In the genomic region with DNA sequence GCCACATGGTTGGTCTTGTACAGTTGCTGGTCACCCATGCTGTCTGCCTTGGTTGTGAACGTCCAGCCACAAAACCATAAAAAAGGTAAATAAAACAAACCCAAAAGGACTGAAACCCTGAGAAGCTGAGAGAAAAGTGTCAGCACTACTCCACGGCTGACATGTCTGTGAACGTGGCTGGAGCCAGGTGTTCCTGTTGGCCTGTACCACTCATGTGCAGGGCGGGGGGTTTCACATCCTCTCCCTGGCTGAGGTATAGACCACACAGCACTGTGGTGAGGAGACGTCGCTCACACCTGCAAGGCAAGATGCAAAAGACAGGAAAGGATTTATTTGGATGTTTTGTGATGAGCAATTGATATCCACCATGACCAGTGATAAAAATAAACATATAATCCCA, we compare ENCODE assay signal across 12 cellular contexts. TPM values are rescaled to one million over a fixed set of nuclear protein-coding genes. Genes with fewer than 3 reads are reported as not detected.
DNase-seq lines count a peak whose midpoint lies in the region; ATAC-seq and TF ChIP-seq lines count a peak whose summit lies in the region.
"Had no signal": no experiment of that assay in that cellular context is flagged by ENCODE, and none has a peak within 500 bp of the region (broad histone marks: within the 10 kb centered on the region; RNA-seq: fewer than 3 reads in every experiment).

No MANE protein-coding gene starts in this region.

- WGBS in right lobe of liver (ENCODE audit: insufficient coverage, low coverage, low lambda C conversion rate, missing lambda C conversion rate): 59% methylated on average over 6 of the region's 6 CpGs
- WGBS in SK-N-SH (ENCODE audit: low lambda C conversion rate): 92% methylated on average over 3 of the region's 6 CpGs

- H3K4me3 Mint-ChIP-seq in activated CD4-positive, alpha-beta T cell treated with anti-CD3 and anti-CD28 coated beads, Interleukin-2, amount 10 ng/mL, durations not matched to agents 24 days and 14 days: no peak overlapping the region
- H3K4me3 Mint-ChIP-seq in stimulated activated naive B cell treated with anti-CD40 and anti-IgM and Interleukin-4, amounts not matched to agents 10 μg/mL and 1 μg/mL and 100 μg/mL, for 72 hours: no peak overlapping the region

- intact Hi-C loops in activated CD4-positive, alpha-beta T cell treated with anti-CD3 and anti-CD28 coated beads, Interleukin-2, amount 10 ng/mL, durations not matched to agents 24 days and 14 days (cut with micrococcal nuclease): no loop called here
- intact Hi-C loops in right lobe of liver (cut with DNase I): no loop called here

- H3K79me2 ChIP-seq in SK-N-SH (ENCODE audit: insufficient read depth): no peaks in the 10 kb centered on the region

- no peak for TF ChIP-seq CTCF in right lobe of liver (IDR thresholded peaks at IDR 0.05)
- TF ChIP-seq CTCF in SK-N-SH (IDR thresholded peaks at IDR 0.05): no peak

- no peaks in the 10 kb centered on the region for H3K9me3 ChIP-seq in right lobe of liver
- H3K9me3 ChIP-seq in SK-N-SH: no peaks in the 10 kb centered on the region
- H3K9me3 ChIP-seq: A549, thyroid gland had no signal

- no peak overlapping the region for H2AFZ ChIP-seq in SK-N-SH (ENCODE audit: low read depth)

- TF ChIP-seq POLR2A in right lobe of liver (IDR thresholded peaks at IDR 0.05): no peak

- POLR2A ChIA-PET in SK-N-SH (lab: Yijun Ruan, JAX): no interaction called here

- H3K4me1 ChIP-seq in right lobe of liver (no peaks in the 10 kb centered on the region), SK-N-SH (ENCODE audit: control insufficient read depth in 1 of 2, insufficient read depth in 2 of 2, low read depth in 1 of 2, low read length in 1 of 2) (no peaks in the 10 kb centered on the region; a peak in 1 of 4 replicates)
- H3K4me1 ChIP-seq: A549, thyroid gland had no signal

- no peak for TF ChIP-seq EP300 in SK-N-SH (IDR thresholded peaks at IDR 0.05; ENCODE audit: borderline replicate concordance in 1 of 2, low read depth in 1 of 2, low read length in 1 of 2)

- no peaks in the 10 kb centered on the region for H3F3A ChIP-seq in SK-N-SH (replicated peaks; ENCODE audit: insufficient read depth)

- no peaks in the 10 kb centered on the region for H3K27me3 ChIP-seq in right lobe of liver
- H3K27me3 ChIP-seq in SK-N-SH (ENCODE audit: insufficient read depth): no peaks in the 10 kb centered on the region
- H3K27me3 ChIP-seq: thyroid gland had no signal

- no peak overlapping the region for H3K27ac Mint-ChIP-seq in activated CD4-positive, alpha-beta T cell treated with anti-CD3 and anti-CD28 coated beads, Interleukin-2, amount 10 ng/mL, durations not matched to agents 24 days and 14 days
- H3K27ac Mint-ChIP-seq in stimulated activated naive B cell treated with anti-CD40 and anti-IgM and Interleukin-4, amounts not matched to agents 10 μg/mL and 1 μg/mL and 100 μg/mL, for 72 hours: no peak overlapping the region

- no peak overlapping the region for H3K9ac ChIP-seq in SK-N-SH

- H4K20me1 ChIP-seq in SK-N-SH (ENCODE audit: insufficient read depth): no peaks in the 10 kb centered on the region

- H3K27me3 Mint-ChIP-seq in activated CD4-positive, alpha-beta T cell treated with anti-CD3 and anti-CD28 coated beads, Interleukin-2, amount 10 ng/mL, durations not matched to agents 24 days and 14 days: no peaks in the 10 kb centered on the region
- H3K27me3 Mint-ChIP-seq in stimulated activated naive B cell treated with anti-CD40 and anti-IgM and Interleukin-4, amounts not matched to agents 10 μg/mL and 1 μg/mL and 100 μg/mL, for 72 hours: peaks cover 0 to 3% of the 10 kb centered on the region in 2 donors

- H3K4me2 ChIP-seq in SK-N-SH: no peak overlapping the region
- H3K4me2 ChIP-seq: A549 had no signal

- H3K4me1 Mint-ChIP-seq in activated CD4-positive, alpha-beta T cell treated with anti-CD3 and anti-CD28 coated beads, Interleukin-2, amount 10 ng/mL, durations not matched to agents 24 days and 14 days: peaks cover 17% of the 10 kb centered on the region
- H3K4me1 Mint-ChIP-seq in stimulated activated naive B cell treated with anti-CD40 and anti-IgM and Interleukin-4, amounts not matched to agents 10 μg/mL and 1 μg/mL and 100 μg/mL, for 72 hours: peaks cover 8 to 9% of the 10 kb centered on the region in 2 donors

- H3K4me3 ChIP-seq in Jurkat, Clone E6-1 (ENCODE audit: low read length): no peak overlapping the region; the same call in 1 of the 2 replicates
- H3K4me3 ChIP-seq in right lobe of liver (no peak overlapping the region), SK-N-SH (ENCODE audit: low read depth in 2 of 2, low read length in 1 of 2) (no peak overlapping the region)
- H3K4me3 ChIP-seq: A549, thyroid gland had no signal

- no peaks in the 10 kb centered on the region for H3K9me3 Mint-ChIP-seq in activated CD4-positive, alpha-beta T cell treated with anti-CD3 and anti-CD28 coated beads, Interleukin-2, amount 10 ng/mL, durations not matched to agents 24 days and 14 days
- no peaks in the 10 kb centered on the region for H3K9me3 Mint-ChIP-seq in stimulated activated naive B cell treated with anti-CD40 and anti-IgM and Interleukin-4, amounts not matched to agents 10 μg/mL and 1 μg/mL and 100 μg/mL, for 72 hours

- no peaks in the 10 kb centered on the region for H3K9me2 ChIP-seq in SK-N-SH

- ATAC-seq in HG02623 (IDR thresholded peaks at IDR 0.05; ENCODE audit: unreplicated experiment): peak; percentile 85
- ATAC-seq in stimulated activated naive B cell treated with anti-CD40 and anti-IgM and Interleukin-4, amounts not matched to agents 10 μg/mL and 1 μg/mL and 100 μg/mL, for 72 hours (replicated peaks): peak; percentile 97 to 98
- no peak for ATAC-seq in right lobe of liver
- ATAC-seq: A549 had no signal

- H3K36me3 Mint-ChIP-seq in activated CD4-positive, alpha-beta T cell treated with anti-CD3 and anti-CD28 coated beads, Interleukin-2, amount 10 ng/mL, durations not matched to agents 24 days and 14 days (ENCODE audit: low read depth): peaks cover 26% of the 10 kb centered on the region
- H3K36me3 Mint-ChIP-seq in stimulated activated naive B cell treated with anti-CD40 and anti-IgM and Interleukin-4, amounts not matched to agents 10 μg/mL and 1 μg/mL and 100 μg/mL, for 72 hours: peaks cover 4 to 5% of the 10 kb centered on the region in 2 donors

- no peaks in the 10 kb centered on the region for H3K36me3 ChIP-seq in right lobe of liver
- peaks cover 0 to 6% of the 10 kb centered on the region in 2 experiments for H3K36me3 ChIP-seq in SK-N-SH (replicated peaks in 1 of 2; ENCODE audit: control insufficient read depth in 1 of 2, insufficient read depth in 2 of 2, low read length in 1 of 2)
- H3K36me3 ChIP-seq: thyroid gland had no signal

- CTCF ChIA-PET in SK-N-SH (lab: Yijun Ruan, JAX): interaction anchor here (0.8 kb wide), 1 partner anchor 9 kb away, joined by 4 read pairs; no protein-coding TSS in a partner anchor

- peak; percentile 69 for DNase-seq in activated CD4-positive, alpha-beta T cell treated with anti-CD3 and anti-CD28 coated beads, Interleukin-2, amount 10 ng/mL, durations not matched to agents 24 days and 14 days
- no peak for DNase-seq in activated CD4-positive, alpha-beta T cell treated with anti-CD3 and anti-CD28 coated beads for 4 hours
- peak; percentile 90 for DNase-seq in Jurkat, Clone E6-1 (ENCODE audit: low read depth, low spot score)
- peak; percentile 53 for DNase-seq in stimulated activated naive B cell treated with anti-CD40 and anti-IgM and Interleukin-4, amounts not matched to agents 10 μg/mL and 1 μg/mL and 100 μg/mL, for 72 hours
- no peak for DNase-seq in NCI-H1694 (lab: John Stamatoyannopoulos, UW)
- no peak for DNase-seq in right lobe of liver
- DNase-seq in SK-N-SH: no peak
- DNase-seq: cortex of kidney, NCI-H2171, thyroid gland had no signal

- TF ChIP-seq RAD21 in SK-N-SH (IDR thresholded peaks at IDR 0.05; ENCODE audit: low read length): no peak

- H3K27ac ChIP-seq in right lobe of liver (no peak overlapping the region), SK-N-SH (ENCODE audit: low read depth in 2 of 2, low read length in 1 of 2) (no peak overlapping the region)
- H3K27ac ChIP-seq: A549, thyroid gland had no signal

TF ChIP-seq in SK-N-SH, 30 proteins besides CTCF, POLR2A, EP300 and RAD21 (continues in another document):
- TF ChIP-seq JUND (IDR thresholded peaks at IDR 0.05) (no peak), RCOR1 (IDR thresholded peaks at IDR 0.05; ENCODE audit: low read length) (no peak), GABPA (IDR thresholded peaks at IDR 0.05; ENCODE audit: low read depth) (no peak), FOSL2 (IDR thresholded peaks at IDR 0.05; ENCODE audit: borderline replicate concordance, low read depth) (no peak), CHD2 (IDR thresholded peaks at IDR 0.05; ENCODE audit: low read length, partially characterized antibody) (no peak), SMC3 (IDR thresholded peaks at IDR 0.05; ENCODE audit: low read depth, low read length) (no peak), FOXJ3 (CRISPR knock-in tag; IDR thresholded peaks at IDR 0.05) (no peak), RXRA (IDR thresholded peaks at IDR 0.05; ENCODE audit: borderline replicate concordance, low read depth) (no peak), YY1 (IDR thresholded peaks at IDR 0.05; ENCODE audit: low read depth) (no peak)
- TF ChIP-seq, protein P1, sequence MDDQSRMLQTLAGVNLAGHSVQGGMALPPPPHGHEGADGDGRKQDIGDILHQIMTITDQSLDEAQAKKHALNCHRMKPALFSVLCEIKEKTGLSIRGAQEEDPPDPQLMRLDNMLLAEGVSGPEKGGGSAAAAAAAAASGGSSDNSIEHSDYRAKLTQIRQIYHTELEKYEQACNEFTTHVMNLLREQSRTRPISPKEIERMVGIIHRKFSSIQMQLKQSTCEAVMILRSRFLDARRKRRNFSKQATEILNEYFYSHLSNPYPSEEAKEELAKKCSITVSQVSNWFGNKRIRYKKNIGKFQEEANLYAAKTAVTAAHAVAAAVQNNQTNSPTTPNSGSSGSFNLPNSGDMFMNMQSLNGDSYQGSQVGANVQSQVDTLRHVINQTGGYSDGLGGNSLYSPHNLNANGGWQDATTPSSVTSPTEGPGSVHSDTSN (IDR thresholded peaks at IDR 0.05): no peak
- TF ChIP-seq, protein P2, sequence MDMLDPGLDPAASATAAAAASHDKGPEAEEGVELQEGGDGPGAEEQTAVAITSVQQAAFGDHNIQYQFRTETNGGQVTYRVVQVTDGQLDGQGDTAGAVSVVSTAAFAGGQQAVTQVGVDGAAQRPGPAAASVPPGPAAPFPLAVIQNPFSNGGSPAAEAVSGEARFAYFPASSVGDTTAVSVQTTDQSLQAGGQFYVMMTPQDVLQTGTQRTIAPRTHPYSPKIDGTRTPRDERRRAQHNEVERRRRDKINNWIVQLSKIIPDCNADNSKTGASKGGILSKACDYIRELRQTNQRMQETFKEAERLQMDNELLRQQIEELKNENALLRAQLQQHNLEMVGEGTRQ (IDR thresholded peaks at IDR 0.05; ENCODE audit: borderline replicate concordance, low read depth, low read length): no peak

RNA-seq across cellular contexts. Expression of a gene that starts 51.9 kb away (rescaled TPM):
- 49.4 and 50.8 TPM in 2 replicates for total RNA-seq in activated CD4-positive, alpha-beta T cell treated with anti-CD3 and anti-CD28 coated beads, Interleukin-2, amount 10 ng/mL, durations not matched to agents 24 days and 14 days
- 39.8 TPM for polyA plus RNA-seq in Jurkat, Clone E6-1 (2012; ENCODE audit: insufficient read depth, insufficient read length)
- 10 to 100 TPM; 17.7 to 35.3 (median 20.1) TPM for total RNA-seq in right lobe of liver
- polyA plus RNA-seq in SK-N-SH (2012; rRNA removed): 29.8 and 35.5 TPM in 2 replicates
- 47.9 and 55.7 TPM in 2 replicates for polyA plus RNA-seq in SK-N-SH (2012; cell fraction: cytosol; rRNA removed)
- 6.6 and 12.2 TPM in 2 replicates for polyA plus RNA-seq in SK-N-SH (2012; cell fraction: nucleus; rRNA removed)

Comparison
In these comparisons a context has a peak if more than half of its experiments do, and no peak if none do; other contexts are left out.
1. DNase-seq: peak in activated CD4-positive, alpha-beta T cell treated with anti-CD3 and anti-CD28 coated beads, Interleukin-2, amount 10 ng/mL, durations not matched to agents 24 days and 14 days (single experiment), Jurkat, Clone E6-1 (single experiment) and stimulated activated naive B cell treated with anti-CD40 and anti-IgM and Interleukin-4, amounts not matched to agents 10 μg/mL and 1 μg/mL and 100 μg/mL, for 72 hours (single experiment); none in activated CD4-positive, alpha-beta T cell treated with anti-CD3 and anti-CD28 coated beads for 4 hours (0 of 2), NCI-H1694 (single experiment), right lobe of liver (0 of 3) and SK-N-SH (single experiment).
2. ATAC-seq: peak in HG02623 (single experiment) and stimulated activated naive B cell treated with anti-CD40 and anti-IgM and Interleukin-4, amounts not matched to agents 10 μg/mL and 1 μg/mL and 100 μg/mL, for 72 hours (2 of 2); none in right lobe of liver (0 of 4).